ENCODE assay signal across 36 cellular contexts in genomic region chrX:20089845-20090244, GRCh38.
"Had no signal": no experiment of that assay in that cellular context is flagged by ENCODE, and none has a peak within 500 bp of the region (broad histone marks: within the 10 kb centered on the region; RNA-seq: fewer than 3 reads in every experiment).

No MANE protein-coding gene starts in this region.

- H3K4me3 ChIP-seq: MG63 had no signal

- H3K36me3 ChIP-seq: MG63 had no signal

- H3K27me3 ChIP-seq: MG63 had no signal

- DNase-seq: Karpas-422, Kasumi-1, MG63, MM.1S, MV-4-11, NCI-H1048, NCI-H1092, NCI-H1092 treated with DMSO at 0.1 percent for 48 hours, NCI-H1105, NCI-H1105 treated with DMSO at 0.1 percent for 48 hours, NCI-H1417, NCI-H1417 treated with DMSO at 0.1 percent for 48 hours, NCI-H1436, NCI-H1436 treated with DMSO at 0.1 percent for 48 hours, NCI-H146, NCI-H1694, NCI-H1694 treated with DMSO at 0.1 percent for 48 hours, NCI-H187, NCI-H187 treated with DMSO at 0.1 percent for 48 hours, NCI-H1930, NCI-H2029, NCI-H2029 treated with DMSO at 0.1 percent for 48 hours, NCI-H2081, NCI-H2081 treated with DMSO at 0.1 percent for 48 hours, NCI-H2107, NCI-H2171, NCI-H2171 treated with DMSO at 0.1 percent for 48 hours, NCI-H2227 treated with DMSO at 0.1 percent for 48 hours, NCI-H226, NCI-H345, NCI-H446, NCI-H446 treated with DMSO at 0.1 percent for 48 hours, NCI-H510A, NCI-H510A treated with DMSO at 0.1 percent for 48 hours, NCI-H524, NCI-H524 treated with DMSO at 0.1 percent for 48 hours had no signal

- H3K9me3 ChIP-seq: MG63 had no signal
